Comparison of ENCODE assay signal across 8 cellular contexts in the genomic region with DNA sequence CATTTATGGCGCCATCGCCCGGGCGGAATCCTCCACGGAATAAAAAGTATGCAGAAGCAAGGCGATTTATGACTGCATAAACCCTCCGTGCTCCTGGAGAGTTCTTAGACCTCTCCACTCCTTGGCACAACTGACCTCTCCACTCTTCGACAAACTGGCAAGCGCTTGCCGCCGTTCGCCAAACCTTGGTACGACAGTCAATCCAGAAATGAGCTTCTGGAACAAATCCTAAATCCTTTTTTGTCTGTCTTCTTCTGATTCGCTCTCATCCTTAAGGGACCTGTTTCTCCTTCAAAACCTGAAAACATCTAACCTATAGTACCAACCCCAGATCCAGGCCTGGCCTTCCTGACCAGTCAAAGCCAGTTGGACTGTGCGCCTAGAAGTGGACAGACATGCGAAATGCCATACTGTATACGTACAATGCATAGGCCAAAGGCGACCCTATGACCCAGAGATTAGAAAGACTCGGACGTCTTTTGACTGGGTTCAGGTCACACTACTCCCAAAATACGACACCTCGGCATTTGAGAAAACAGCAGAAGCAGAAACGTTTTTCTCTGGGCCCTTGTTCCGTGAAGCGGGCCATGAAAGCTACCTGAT. TPM values are rescaled to one million over a fixed set of nuclear protein-coding genes. Genes with fewer than 3 reads are reported as not detected.
A peak's percentile ranks its signal among the peaks of the same experiment; 100 is the strongest.
DNase-seq lines count a peak whose midpoint lies in the region; ATAC-seq and TF ChIP-seq lines count a peak whose summit lies in the region.

No MANE protein-coding gene starts in this region.

- BruUV-seq in PC-3 (replicated peaks; lab: Mats Ljungman, UMichigan): no TSS peak

- H4K20me1 ChIP-seq in PC-3 (ENCODE audit: low read length): no peaks in the 10 kb centered on the region

- no peaks in the 10 kb centered on the region for H3K27me3 ChIP-seq in PC-3 (ENCODE audit: low read length)

- no peaks in the 10 kb centered on the region for H3K9me3 ChIP-seq in PC-3 (ENCODE audit: low read length)

- H3K4me1 Mint-ChIP-seq in progenitor cell of endocrine pancreas (ENCODE audit: low read depth): peaks cover 7% of the 10 kb centered on the region

- H3K27me3 Mint-ChIP-seq in progenitor cell of endocrine pancreas: peaks cover 9% of the 10 kb centered on the region

- H2AFZ ChIP-seq in PC-3 (ENCODE audit: low read length): peak overlapping the region; percentile 97

- peak overlapping the region; percentile 87 for H3K4me3 ChIP-seq in PC-3 (ENCODE audit: low read length)
- H3K4me3 ChIP-seq in epithelial cell of proximal tubule (ENCODE audit: low read depth, low read length): peak overlapping the region; percentile 70

- peak; percentile 2; the same call in 1 of the 2 replicates for ATAC-seq in PC-3

- peak; percentile 1 for DNase-seq in GM04504 (ENCODE audit: low read depth)
- DNase-seq in PC-3: no peak
- no peak for DNase-seq in epithelial cell of proximal tubule (ENCODE audit: low read depth)
- DNase-seq in progenitor cell of endocrine pancreas (ENCODE audit: low spot score, unreplicated experiment): no peak
- DNase-seq in medulla oblongata (ENCODE audit: extremely low spot score): no peak
- DNase-seq in HEK293T (ENCODE audit: extremely low spot score): no peak
- no peak for DNase-seq in activated CD4-positive, alpha-beta T cell treated with anti-CD3 and anti-CD28 coated beads, Interleukin-2, amount 50 U/mL, for 4 hours
- DNase-seq in germinal center (ENCODE audit: low spot score): no peak

- peaks cover 24% of the 10 kb centered on the region for H3K4me1 ChIP-seq in PC-3 (ENCODE audit: insufficient read depth, low read length)

- H3K4me3 Mint-ChIP-seq in progenitor cell of endocrine pancreas (ENCODE audit: low read depth): peak overlapping the region; percentile 89

- peak; percentile 64 for TF ChIP-seq CTCF in PC-3 (conservative IDR thresholded peaks at IDR 0.05; ENCODE audit: low read depth, low read length)
- peak; percentile 22 for TF ChIP-seq CTCF in epithelial cell of proximal tubule (conservative IDR thresholded peaks at IDR 0.05; ENCODE audit: low read depth, low read length)
- TF ChIP-seq CTCF in progenitor cell of endocrine pancreas (IDR thresholded peaks at IDR 0.05; ENCODE audit: unreplicated experiment): peak; percentile 32

- intact Hi-C loops in PC-3 (cut with micrococcal nuclease): loop anchor here (1.0 to 10.0 kb wide), 4 partner anchors 31 to 178 kb away; no protein-coding TSS in a partner anchor

- POLR2A ChIA-PET in PC-3 (lab: Charles Lee; ENCODE audit: unreplicated experiment) (interaction anchor here (0.7 kb wide), 1 partner anchor 31 kb away, joined by 3 read pairs; no protein-coding TSS in a partner anchor), HEK293T (lab: Yijun Ruan, JAX) (interaction anchor here (0.8 to 5.0 kb wide), 5 partner anchors 26 to 152 kb away, joined by 3 to 51 read pairs (median 5); no protein-coding TSS in a partner anchor)

- CTCF ChIA-PET in PC-3 (lab: Charles Lee) (interaction anchor here (0.7 kb wide), 1 partner anchor 27 kb away, joined by 5 read pairs; no protein-coding TSS in a partner anchor), HEK293T (lab: Yijun Ruan, JAX) (interaction anchor here (0.6 to 1.7 kb wide), 5 partner anchors 15 to 1055 kb away, joined by 3 to 7 read pairs (median 4); a partner anchor contains a TSS)

- H3K36me3 ChIP-seq in PC-3 (ENCODE audit: low read depth, low read length): no peaks in the 10 kb centered on the region

- H3K27ac Mint-ChIP-seq in progenitor cell of endocrine pancreas: peak overlapping the region; percentile 99

- H3K9ac ChIP-seq in PC-3 (ENCODE audit: low read length): peak overlapping the region; percentile 57; the same call in 1 of the 2 replicates

- H3K4me2 ChIP-seq in PC-3 (ENCODE audit: low read length): peak overlapping the region; percentile 93

- H3K9me2 ChIP-seq in PC-3 (replicated peaks; ENCODE audit: low read length): no peaks in the 10 kb centered on the region

- H3K36me3 Mint-ChIP-seq in progenitor cell of endocrine pancreas (ENCODE audit: insufficient read depth): peaks cover 7% of the 10 kb centered on the region

- peaks cover 4% of the 10 kb centered on the region for H3F3A ChIP-seq in PC-3 (ENCODE audit: low read length, unreplicated experiment)

- no peaks in the 10 kb centered on the region for H3K79me2 ChIP-seq in PC-3 (ENCODE audit: low read length)

- no peak overlapping the region; the same call in 1 of the 2 replicates for H3K27ac ChIP-seq in PC-3 (ENCODE audit: low read length)

- H3K9me3 Mint-ChIP-seq in progenitor cell of endocrine pancreas (ENCODE audit: low read depth): peaks cover 6% of the 10 kb centered on the region

TF ChIP-seq in HEK293T, 16 proteins besides CTCF, POLR2A, EP300 and RAD21:
- TF ChIP-seq ARNT (IDR thresholded peaks at IDR 0.05) (no peak), NFRKB (IDR thresholded peaks at IDR 0.05) (no peak), CTBP1 (IDR thresholded peaks at IDR 0.05; ENCODE audit: borderline replicate concordance) (no peak), FOXA1 (IDR thresholded peaks at IDR 0.05) (no peak), ELF4 (IDR thresholded peaks at IDR 0.05) (no peak), SUZ12 (IDR thresholded peaks at IDR 0.05) (no peak), BHLHE40 (IDR thresholded peaks at IDR 0.05; ENCODE audit: borderline replicate concordance) (no peak)

RNA-seq across cellular contexts. Expression of a gene that starts 59.4 kb away (rescaled TPM):
- total RNA-seq in PC-3 (2014; rRNA removed): 85.8 and 92.5 TPM in 2 replicates
- 76.0 and 80.5 TPM in 2 replicates for total RNA-seq in epithelial cell of proximal tubule
- total RNA-seq in progenitor cell of endocrine pancreas: 91.8 and 97.3 TPM in 2 replicates
